In genomic region chr10:68876919-68877250, GRCh38 we compare ENCODE assay signal across 2 cellular contexts.
TF ChIP-seq lines count a peak whose summit lies in the region.

No MANE protein-coding gene starts in this region.

TF ChIP-seq in GM23338, 12 proteins besides CTCF, POLR2A, EP300 and RAD21:
- TF ChIP-seq EZH2 (IDR thresholded peaks at IDR 0.05; ENCODE audit: low read depth, unreplicated experiment), result no peak
- no peak for TF ChIP-seq STAT1 (IDR thresholded peaks at IDR 0.05; ENCODE audit: unreplicated experiment)
- no peak for TF ChIP-seq POLR2AphosphoS5 (IDR thresholded peaks at IDR 0.05; ENCODE audit: low read depth)
- no peak for TF ChIP-seq NANOG (IDR thresholded peaks at IDR 0.05; ENCODE audit: borderline replicate concordance)
- no peak for TF ChIP-seq CREB1 (CRISPR knock-in tag; IDR thresholded peaks at IDR 0.05; ENCODE audit: low read depth)
- no peak for TF ChIP-seq EZH2phosphoT487 (IDR thresholded peaks at IDR 0.05; ENCODE audit: unreplicated experiment)
- TF ChIP-seq ZNF331 (CRISPR knock-in tag; IDR thresholded peaks at IDR 0.05; ENCODE audit: low read depth), result no peak
- no peak for TF ChIP-seq ZNF114 (CRISPR knock-in tag; IDR thresholded peaks at IDR 0.05)
- no peak for TF ChIP-seq JUNB (IDR thresholded peaks at IDR 0.05; ENCODE audit: unreplicated experiment)
- TF ChIP-seq ETS1 (IDR thresholded peaks at IDR 0.05), result no peak
- TF ChIP-seq REST (IDR thresholded peaks at IDR 0.05; ENCODE audit: unreplicated experiment), result no peak
- no peak for TF ChIP-seq ZNF462 (CRISPR knock-in tag; IDR thresholded peaks at IDR 0.05)
TF ChIP-seq in GM23338: peak in this region for 0.

TF ChIP-seq in K562, 482 proteins besides CTCF, POLR2A, EP300 and RAD21:
- TF ChIP-seq RBM15 (IDR thresholded peaks at IDR 0.05; ENCODE audit: insufficient read depth, low read length) (no peak), RFX1 (IDR thresholded peaks at IDR 0.05) (peak; percentile 34; the same call in 1 of the 2 replicates)
TF ChIP-seq in K562: peak in this region for 1.
